ENCODE assay signal across 20 cellular contexts in genomic region chr7:55202150-55202913, GRCh38.
"Had no signal": no experiment of that assay in that cellular context is flagged by ENCODE, and none has a peak within 500 bp of the region (broad histone marks: within the 10 kb centered on the region; RNA-seq: fewer than 3 reads in every experiment).

No MANE protein-coding gene starts in this region.

- H3K36me3 ChIP-seq: neutrophil had no signal

- H3K4me1 ChIP-seq: left lung, pancreas, right atrium auricular region, thyroid gland had no signal

- H3K4me3 Mint-ChIP-seq: activated naive CD4-positive, alpha-beta T cell treated with anti-CD3 and anti-CD28 coated beads, Interleukin-2, amount 50 U/mL, for 24 hours; activated T-helper 1 cell treated with anti-CD3 and anti-CD28 coated beads, Interleukin-12 subunit alpha, Interleukin-12 subunit beta, Interleukin-2, Interleukin-4 antibody, amounts not matched to agents 30 ng/mL and 10 ng/mL and 1 ng/mL, durations not matched to agents 14 hours and 24 hours and 36 hours; brain; natural killer cell; stimulated activated naive CD8-positive, alpha-beta T cell treated with anti-CD3 and anti-CD28 coated beads, Interleukin-15, Interleukin-2, amounts not matched to agents 100 ng/mL and 50 ng/mL, for 24 hours; WTC11 had no signal

- H3K27me3 ChIP-seq: left lung, neutrophil, pancreas, right atrium auricular region, thyroid gland had no signal

- ATAC-seq: left lung, pancreas, WTC11 had no signal

- DNase-seq: activated gamma-delta T cell; anterior cingulate cortex; left lung; midbrain; natural killer cell; pancreas; psoas muscle; stimulated activated CD4-positive, alpha-beta T cell treated with anti-CD3 and anti-CD28 coated beads, Interleukin-12 subunit alpha, Interleukin-12 subunit beta, amount 100 ng/mL, for 4 hours; stimulated activated CD4-positive, alpha-beta T cell treated with anti-CD3 and anti-CD28 coated beads, Interleukin-4, amount 100 ng/mL, for 4 hours; substantia nigra; T-helper 9 cell; thyroid gland had no signal

- H3K4me1 Mint-ChIP-seq: activated naive CD4-positive, alpha-beta T cell treated with anti-CD3 and anti-CD28 coated beads, Interleukin-2, amount 50 U/mL, for 24 hours; brain; natural killer cell had no signal

- H3K27ac ChIP-seq: left lung, neutrophil, pancreas, psoas muscle, right atrium auricular region, thyroid gland had no signal

- H3K9me3 Mint-ChIP-seq: activated naive CD4-positive, alpha-beta T cell treated with anti-CD3 and anti-CD28 coated beads, Interleukin-2, amount 50 U/mL, for 24 hours; activated T-helper 1 cell treated with anti-CD3 and anti-CD28 coated beads, Interleukin-12 subunit alpha, Interleukin-12 subunit beta, Interleukin-2, Interleukin-4 antibody, amounts not matched to agents 30 ng/mL and 10 ng/mL and 1 ng/mL, durations not matched to agents 14 hours and 24 hours and 36 hours; brain; natural killer cell; stimulated activated naive CD8-positive, alpha-beta T cell treated with anti-CD3 and anti-CD28 coated beads, Interleukin-15, Interleukin-2, amounts not matched to agents 100 ng/mL and 50 ng/mL, for 24 hours; WTC11 had no signal

- H3K4me3 ChIP-seq: left lung, lung, pancreas, psoas muscle, right atrium auricular region, thyroid gland had no signal

- H3K9me3 ChIP-seq: left lung, neutrophil, pancreas, psoas muscle, right atrium auricular region, thyroid gland had no signal

- H3K27ac Mint-ChIP-seq: activated naive CD4-positive, alpha-beta T cell treated with anti-CD3 and anti-CD28 coated beads, Interleukin-2, amount 50 U/mL, for 24 hours; activated T-helper 1 cell treated with anti-CD3 and anti-CD28 coated beads, Interleukin-12 subunit alpha, Interleukin-12 subunit beta, Interleukin-2, Interleukin-4 antibody, amounts not matched to agents 30 ng/mL and 10 ng/mL and 1 ng/mL, durations not matched to agents 14 hours and 24 hours and 36 hours; brain; natural killer cell; stimulated activated naive CD8-positive, alpha-beta T cell treated with anti-CD3 and anti-CD28 coated beads, Interleukin-15, Interleukin-2, amounts not matched to agents 100 ng/mL and 50 ng/mL, for 24 hours; WTC11 had no signal

- H3K36me3 Mint-ChIP-seq: activated naive CD4-positive, alpha-beta T cell treated with anti-CD3 and anti-CD28 coated beads, Interleukin-2, amount 50 U/mL, for 24 hours; natural killer cell had no signal

- H3K27me3 Mint-ChIP-seq: activated naive CD4-positive, alpha-beta T cell treated with anti-CD3 and anti-CD28 coated beads, Interleukin-2, amount 50 U/mL, for 24 hours; brain had no signal
